1 cellular context compared by ENCODE assay signal in genomic region chr1:20507248-20507563, GRCh38.
TF ChIP-seq lines count a peak whose summit lies in the region.

No MANE protein-coding gene starts in this region.

TF ChIP-seq in endothelial cell of umbilical vein, 7 proteins besides CTCF, POLR2A, EP300 and RAD21 (continued from another document):
- no peak for TF ChIP-seq MAX (IDR thresholded peaks at IDR 0.05; ENCODE audit: insufficient read depth, insufficient read length)
- TF ChIP-seq JUN (IDR thresholded peaks at IDR 0.05; ENCODE audit: borderline replicate concordance, insufficient read depth, insufficient read length, low read depth) = no peak
- TF ChIP-seq POLR2AphosphoS5 (IDR thresholded peaks at IDR 0.05; ENCODE audit: insufficient read depth, low read depth, low read length) = no peak
- no peak for TF ChIP-seq MYC (IDR thresholded peaks at IDR 0.05; ENCODE audit: low read depth, low read length)
- TF ChIP-seq FOS (IDR thresholded peaks at IDR 0.05; ENCODE audit: borderline replicate concordance, insufficient read depth, low read length) = no peak
- no peak for TF ChIP-seq GATA2 (IDR thresholded peaks at IDR 0.05; ENCODE audit: insufficient read depth, insufficient read length, low read depth, low read length)
